8 cellular contexts compared by ENCODE assay signal in the genomic region with DNA sequence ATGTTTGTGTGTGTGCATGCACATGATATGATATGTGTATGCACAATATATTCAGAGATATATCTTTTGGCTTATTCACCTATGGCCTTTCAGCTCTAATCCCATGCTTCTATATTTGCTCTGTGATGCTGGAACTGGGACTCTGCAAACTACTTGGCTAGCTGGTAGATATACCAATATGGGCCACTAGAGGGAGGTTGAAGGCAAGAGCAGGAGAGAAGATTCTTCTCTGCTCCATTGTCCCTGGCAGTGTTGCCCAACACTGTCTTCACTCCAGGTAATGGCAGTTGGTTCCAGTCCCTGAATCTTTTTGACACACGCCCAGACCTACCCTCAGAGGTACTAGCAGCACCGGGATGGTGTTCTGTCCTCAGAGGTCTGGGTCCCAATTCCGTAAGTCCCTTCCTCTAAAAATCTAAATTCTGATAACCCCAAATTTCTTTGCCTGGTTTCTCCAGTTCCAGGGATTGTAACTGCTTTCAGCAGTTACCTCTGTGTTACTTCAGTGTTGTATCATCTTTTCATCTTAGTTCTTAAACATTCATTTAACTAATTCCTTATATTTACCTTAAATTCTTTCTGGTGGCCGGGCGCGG. TPM values are rescaled to one million over a fixed set of nuclear protein-coding genes. Genes with fewer than 3 reads are reported as not detected.
DNase-seq lines count a peak whose midpoint lies in the region; ATAC-seq and TF ChIP-seq lines count a peak whose summit lies in the region.

No MANE protein-coding gene starts in this region.

- no peak overlapping the region for H3K4me3 ChIP-seq in GM12865 (ENCODE audit: low read depth, low read length)
- H3K4me3 ChIP-seq in WERI-Rb-1 (ENCODE audit: low read depth, low read length): no peak overlapping the region

- DNase-seq in AG08396 (ENCODE audit: low spot score) (peak; percentile 72), GM12865 (ENCODE audit: low read depth) (peak; percentile 66), NCI-H2107 treated with DMSO at 0.1 percent for 48 hours (lab: John Stamatoyannopoulos, UW; ENCODE audit: unreplicated experiment) (peak; percentile 7), WERI-Rb-1 (peak; percentile 54), naive B cell (peak; percentile 41)
- no peak for DNase-seq in activated effector memory CD4-positive, alpha-beta T cell treated with anti-CD3 and anti-CD28 coated beads, Interleukin-2, amount 50 U/mL, for 16 hours

- H3K36me3 ChIP-seq in WERI-Rb-1: no peaks in the 10 kb centered on the region

- TF ChIP-seq CTCF in GM12865 (IDR thresholded peaks at IDR 0.05; ENCODE audit: insufficient read depth, low read depth, low read length, missing control alignments) (peak; percentile 84), WERI-Rb-1 (IDR thresholded peaks at IDR 0.05; ENCODE audit: low read depth, low read length) (peak; percentile 83)

- peak overlapping the region in 1 of 6 donors; percentile 56 for H3K27ac Mint-ChIP-seq in naive B cell

- no peak overlapping the region for H3K4me3 Mint-ChIP-seq in naive B cell

- no peaks in the 10 kb centered on the region for H3K36me3 Mint-ChIP-seq in naive B cell

- peak; percentile 85 for ATAC-seq in HG02798 (IDR thresholded peaks at IDR 0.05; ENCODE audit: poor library complexity, unreplicated experiment)
- ATAC-seq in esophagus mucosa: peak; percentile 95
- ATAC-seq in naive B cell (ENCODE audit: low read depth in 2 of 2): peak; percentile 67 to 78

- H3K9me3 ChIP-seq in WERI-Rb-1 (ENCODE audit: severe bottlenecking): no peaks in the 10 kb centered on the region

- no peaks in the 10 kb centered on the region for H3K27me3 Mint-ChIP-seq in naive B cell

- H3K27me3 ChIP-seq in WERI-Rb-1 (ENCODE audit: insufficient read depth, low read depth, severe bottlenecking): no peaks in the 10 kb centered on the region

- H3K27ac ChIP-seq in WERI-Rb-1: no peak overlapping the region

- H3K9me3 Mint-ChIP-seq in naive B cell: no peaks in the 10 kb centered on the region

- no peaks in the 10 kb centered on the region for H3K4me1 Mint-ChIP-seq in naive B cell

RNA-seq across cellular contexts. Expression of a gene that starts 44.7 kb away (rescaled TPM):
- 14.6 TPM for total RNA-seq in esophagus mucosa
- 10 to 100 TPM in 4 of 6 donors, 1 to 10 TPM in 2; 9.4 to 16.2 (median 12.7) TPM for polyA plus RNA-seq in naive B cell (ENCODE audit: low read depth in 6 of 6)
